In the genomic region with DNA sequence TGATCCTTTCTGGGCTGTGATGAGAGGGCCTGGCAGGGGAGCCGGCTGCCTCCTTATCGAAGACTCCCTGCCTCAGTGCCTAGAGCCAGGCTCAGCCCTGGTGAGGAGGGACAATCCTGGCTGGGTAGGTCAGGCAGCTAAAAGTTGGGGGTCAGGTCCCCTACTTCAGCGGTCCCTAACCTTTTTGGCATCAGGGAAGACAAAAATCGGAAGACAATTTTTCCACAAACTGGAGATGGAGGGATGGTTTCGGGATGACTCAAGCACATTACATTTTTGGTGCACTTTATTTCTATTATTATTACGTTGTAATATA, we compare ENCODE assay signal across 14 cellular contexts. TPM values are rescaled to one million over a fixed set of nuclear protein-coding genes. Genes with fewer than 3 reads are reported as not detected.
DNase-seq lines count a peak whose midpoint lies in the region; ATAC-seq, FAIRE-seq and TF ChIP-seq lines count a peak whose summit lies in the region.
"Had no signal": no experiment of that assay in that cellular context is flagged by ENCODE, and none has a peak within 500 bp of the region (broad histone marks: within the 10 kb centered on the region; RNA-seq: fewer than 3 reads in every experiment).

No MANE protein-coding gene starts in this region.

- peak overlapping the region; percentile 27 to 98 (median 89) for H3K27ac Mint-ChIP-seq in brain

- peaks cover 66% of the 10 kb centered on the region for H3K4me1 Mint-ChIP-seq in brain

- DNase-seq in A549 (ENCODE audit: low read depth in 1 of 2, low spot score in 1 of 2) (no peak), islet precursor cell (peak; percentile 49), T1000 (lab: John Stamatoyannopoulos, UW) (no peak), NCI-H2227 treated with DMSO at 0.1 percent for 48 hours (lab: John Stamatoyannopoulos, UW) (no peak)
- DNase-seq: activated CD8-positive, alpha-beta memory T cell treated with anti-CD3 and anti-CD28 coated beads, Interleukin-2, amount 50 U/mL, for 48 hours; amygdala; DMS79; stimulated activated naive CD8-positive, alpha-beta T cell treated with anti-CD3 and anti-CD28 coated beads, Interleukin-15, Interleukin-2, amounts not matched to agents 100 U/mL and 50 U/mL, for 24 hours had no signal

- H3K27ac ChIP-seq in A549, result peak overlapping the region; percentile 25 to 75; a peak in 2 of 6 replicates
- H3K27ac ChIP-seq in rectal smooth muscle tissue (ENCODE audit: low read depth, low read length), result peak overlapping the region; percentile 7
- H3K27ac ChIP-seq: neutrophil had no signal

- ATAC-seq in A549 (no peak), HG03521 (IDR thresholded peaks at IDR 0.05; ENCODE audit: unreplicated experiment) (no peak), HG03520 (IDR thresholded peaks at IDR 0.05; ENCODE audit: unreplicated experiment) (no peak)
- ATAC-seq: stimulated activated naive CD8-positive, alpha-beta T cell treated with anti-CD3 and anti-CD28 coated beads, Interleukin-15, Interleukin-2, amounts not matched to agents 100 U/mL and 50 U/mL, for 24 hours had no signal

- no peaks in the 10 kb centered on the region for H3K9me3 ChIP-seq in A549
- H3K9me3 ChIP-seq: neutrophil had no signal

- H3K4me1 ChIP-seq in A549 (peaks cover 46% of the 10 kb centered on the region), rectal smooth muscle tissue (ENCODE audit: control insufficient read depth, insufficient read depth, low read length) (peaks cover 14% of the 10 kb centered on the region)

- CTCF ChIA-PET in A549 (lab: Yijun Ruan, JAX), result interaction anchor here (0.9 to 12.0 kb wide), 7 partner anchors 18 to 201 kb away, joined by 3 to 112 read pairs (median 5); no protein-coding TSS in a partner anchor

- H3K4me2 ChIP-seq in A549, result no peak overlapping the region

- H3K27me3 Mint-ChIP-seq in brain, result peaks cover 6% of the 10 kb centered on the region

- H3K4me3 ChIP-seq in A549, result no peak overlapping the region
- H3K4me3 ChIP-seq in rectal smooth muscle tissue (ENCODE audit: low read length), result no peak overlapping the region

- peaks cover 0 to 8% (median 3%) of the 10 kb centered on the region in 5 experiments for H3K9me3 Mint-ChIP-seq in brain

- no peak for TF ChIP-seq POLR2A in A549 (IDR thresholded peaks at IDR 0.05; ENCODE audit: low read length)

- 88% methylated on average over 6 of the region's 6 CpGs for WGBS in A549 (ENCODE audit: missing lambda C conversion rate)

- POLR2A ChIA-PET in A549 (lab: Yijun Ruan, JAX), result interaction anchor here (7.3 kb wide), 1 partner anchor 151 kb away, joined by 51 read pairs; a partner anchor contains a TSS

- H3K27me3 ChIP-seq in rectal smooth muscle tissue (ENCODE audit: control insufficient read depth, insufficient read depth, low read length), result no peaks in the 10 kb centered on the region
- H3K27me3 ChIP-seq: neutrophil had no signal

- TF ChIP-seq CTCF in A549 (IDR thresholded peaks at IDR 0.05), result no peak
- TF ChIP-seq CTCF in brain (conservative IDR thresholded peaks at IDR 0.05), result no peak

- no peaks in the 10 kb centered on the region for H3K36me3 Mint-ChIP-seq in brain

- no peak for TF ChIP-seq RAD21 in A549 (conservative IDR thresholded peaks at IDR 0.05 in 1 of 2, IDR thresholded peaks at IDR 0.05 in 1 of 2)

- no peak for TF ChIP-seq EP300 in A549 (IDR thresholded peaks at IDR 0.05)

- no peak overlapping the region for H3K9ac ChIP-seq in rectal smooth muscle tissue (ENCODE audit: low read length)

- no peak for FAIRE-seq in A549 (lab: Jason Lieb, UNC)
- FAIRE-seq: GM12892 had no signal

- no peaks in the 10 kb centered on the region for H3K36me3 ChIP-seq in rectal smooth muscle tissue (ENCODE audit: control insufficient read depth, insufficient read depth, low read length)
- H3K36me3 ChIP-seq: neutrophil had no signal

- peak overlapping the region in 2 of 5 experiments; percentile 47 to 54 for H3K4me3 Mint-ChIP-seq in brain

TF ChIP-seq in A549, 52 proteins besides CTCF, POLR2A, EP300 and RAD21:
- no peak for TF ChIP-seq PHF8 (IDR thresholded peaks at IDR 0.05; ENCODE audit: borderline replicate concordance, low read depth)
- TF ChIP-seq EHF (CRISPR knock-in tag; IDR thresholded peaks at IDR 0.05), result no peak
- no peak for TF ChIP-seq EHMT2 (IDR thresholded peaks at IDR 0.05; ENCODE audit: low read depth)
- TF ChIP-seq, protein P1, sequence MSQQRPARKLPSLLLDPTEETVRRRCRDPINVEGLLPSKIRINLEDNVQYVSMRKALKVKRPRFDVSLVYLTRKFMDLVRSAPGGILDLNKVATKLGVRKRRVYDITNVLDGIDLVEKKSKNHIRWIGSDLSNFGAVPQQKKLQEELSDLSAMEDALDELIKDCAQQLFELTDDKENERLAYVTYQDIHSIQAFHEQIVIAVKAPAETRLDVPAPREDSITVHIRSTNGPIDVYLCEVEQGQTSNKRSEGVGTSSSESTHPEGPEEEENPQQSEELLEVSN (IDR thresholded peaks at IDR 0.05; ENCODE audit: borderline replicate concordance, low read depth), result no peak
TF ChIP-seq in A549: peak in this region for 0.

RNA-seq across cellular contexts. Expression of a gene that starts 53.1 kb away (rescaled TPM):
- polyA plus RNA-seq in A549 (2011; rRNA removed) (12.4 and 13.8 TPM in 2 replicates), A549 (2017; fragmentation: RNase III; extraction: RNeasy Plus Mini Kit Qiagen cat#74134 plus additional on column Dnase treatment) (17.7 to 23.5 TPM (median 20.5 TPM) in 3 replicates), brain (ENCODE audit: insufficient read depth, low read depth, low replicate concordance) (46.7 TPM)
- polyA plus RNA-seq in A549 (2012; cell fraction: cytosol; rRNA removed), result 19.3 and 23.8 TPM in 2 replicates
- 35.4 and 36.6 TPM in 2 replicates for polyA plus RNA-seq in A549 (2012; cell fraction: nucleus; rRNA removed)
- 17.5 and 21.2 TPM in 2 replicates for polyA minus RNA-seq in A549 (2011; rRNA and poly(A)+ RNA removed)
